In genomic region chr12:75750950-75751349, GRCh38 we compare ENCODE assay signal across 13 cellular contexts.
A peak's percentile ranks its signal among the peaks of the same experiment; 100 is the strongest.
DNase-seq lines count a peak whose midpoint lies in the region; FAIRE-seq and TF ChIP-seq lines count a peak whose summit lies in the region.
"Had no signal": no experiment of that assay in that cellular context is flagged by ENCODE, and none has a peak within 500 bp of the region (broad histone marks: within the 10 kb centered on the region; RNA-seq: fewer than 3 reads in every experiment).

No MANE protein-coding gene starts in this region.

- peak overlapping the region; percentile 72 for H3K9ac ChIP-seq in GM23248

- peak overlapping the region; percentile 58 for H3K4me3 ChIP-seq in GM23248
- no peak overlapping the region for H3K4me3 ChIP-seq in astrocyte of the spinal cord (ENCODE audit: low read depth, low read length)
- H3K4me3 ChIP-seq: lung, pancreas had no signal

- H3K4me2 ChIP-seq in GM23248 (ENCODE audit: unreplicated experiment): peak overlapping the region; percentile 79

- peak; percentile 79 for DNase-seq in GM23248
- peak; percentile 92 for DNase-seq in astrocyte of the spinal cord (ENCODE audit: low read depth, low spot score)
- peak; percentile 87 for DNase-seq in iris pigment epithelial cell (ENCODE audit: low read depth)
- peak; percentile 96 for DNase-seq in stromal cell of bone marrow (ENCODE audit: low read depth)
- no peak for DNase-seq in D721Med (ENCODE audit: insufficient read length, low spot score)
- no peak for DNase-seq in DMS 273 treated with DMSO at 0.1 percent for 48 hours (lab: John Stamatoyannopoulos, UW)
- DNase-seq in iPS-NIHi7 (ENCODE audit: extremely low spot score): no peak
- DNase-seq: NCI-H2029; pancreas; stimulated activated CD4-positive, alpha-beta T cell treated with anti-CD3 and anti-CD28 coated beads, Interleukin-4, amount 100 ng/mL, for 1 hour had no signal

- WGBS in GM23248 (ENCODE audit: low coverage in 1 of 2, low lambda C conversion rate in 2 of 2, missing lambda C conversion rate in 2 of 2), 2 experiments: 2 to 3% methylated on average over 2 of the region's 2 CpGs

- FAIRE-seq in D721Med (lab: Jason Lieb, UNC): no peak
- FAIRE-seq: GM12892, H1 had no signal

- H4K20me1 ChIP-seq in GM23248 (ENCODE audit: insufficient read depth): no peaks in the 10 kb centered on the region

- peak overlapping the region; percentile 84 for H3K27ac ChIP-seq in GM23248

- H3K9me3 ChIP-seq in GM23248 (ENCODE audit: low read depth): no peaks in the 10 kb centered on the region
- H3K9me3 ChIP-seq: pancreas had no signal

- in situ Hi-C loops in GM23248 (cut with MboI) (no loop called here), astrocyte of the spinal cord (cut with HindIII; ENCODE audit: low sequenced_read_pairs) (no loop called here)

- no peaks in the 10 kb centered on the region for H3K27me3 ChIP-seq in GM23248 (replicated peaks; ENCODE audit: insufficient read depth)
- H3K27me3 ChIP-seq: pancreas had no signal

- H3K36me3 ChIP-seq in GM23248 (ENCODE audit: low read depth): no peaks in the 10 kb centered on the region
- H3K36me3 ChIP-seq: pancreas had no signal

- H2AFZ ChIP-seq in GM23248: peak overlapping the region; percentile 79

- TF ChIP-seq CTCF in astrocyte of the spinal cord (IDR thresholded peaks at IDR 0.05; ENCODE audit: low read depth, low read length) (no peak), D721Med (IDR thresholded peaks at IDR 0.05; ENCODE audit: insufficient read depth, missing control alignments) (no peak)

- peaks cover 27% of the 10 kb centered on the region for H3F3A ChIP-seq in GM23248 (ENCODE audit: insufficient read depth)

- H3K9me2 ChIP-seq in GM23248 (ENCODE audit: insufficient read depth): no peaks in the 10 kb centered on the region

- peaks cover 29% of the 10 kb centered on the region for H3K4me1 ChIP-seq in GM23248 (ENCODE audit: insufficient read depth)

- no peaks in the 10 kb centered on the region for H3K79me2 ChIP-seq in GM23248 (ENCODE audit: insufficient read depth)

Comparison
In these comparisons a context has a peak if more than half of its experiments do, and no peak if none do; other contexts are left out.
1. DNase-seq: peak in GM23248 (single experiment), astrocyte of the spinal cord (single experiment), iris pigment epithelial cell (single experiment) and stromal cell of bone marrow (single experiment); none in D721Med (single experiment), DMS 273 treated with DMSO at 0.1 percent for 48 hours (single experiment) and iPS-NIHi7 (single experiment).